8 cellular contexts compared by ENCODE assay signal in the genomic region with DNA sequence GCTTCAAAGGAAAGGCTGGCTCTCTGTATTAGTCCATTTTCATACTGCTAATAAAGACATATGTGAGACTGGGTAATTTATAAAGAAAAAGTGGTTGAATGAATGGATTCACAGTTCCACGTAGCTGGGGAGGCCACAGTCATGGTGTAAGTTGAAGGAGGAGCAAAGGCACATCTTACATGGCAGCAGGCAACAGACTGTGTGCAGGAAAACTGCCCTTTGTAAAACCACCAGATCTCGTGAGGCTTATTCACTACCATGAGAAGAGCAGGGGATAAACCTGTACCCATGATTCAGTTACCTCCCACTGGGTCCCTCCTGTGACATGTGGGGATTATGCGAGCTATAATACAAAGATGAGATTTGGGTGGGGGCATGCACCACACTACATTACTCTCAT.
"Had no signal": no experiment of that assay in that cellular context is flagged by ENCODE, and none has a peak within 500 bp of the region (broad histone marks: within the 10 kb centered on the region; RNA-seq: fewer than 3 reads in every experiment).

No MANE protein-coding gene starts in this region.

- H3K4me3 ChIP-seq: GM12878 had no signal

- ATAC-seq: GM12878 had no signal

- DNase-seq: GDM1, GF-D8 had no signal

- FAIRE-seq: G401.6, GM12878, GM12891, GM12892, GM18507, GM19239 had no signal
